Comparison of ENCODE assay signal across 14 cellular contexts in genomic region chr7:1103789-1104513, GRCh38. TPM values are rescaled to one million over a fixed set of nuclear protein-coding genes. Genes with fewer than 3 reads are reported as not detected.
DNase-seq lines count a peak whose midpoint lies in the region; ATAC-seq and TF ChIP-seq lines count a peak whose summit lies in the region.
"Had no signal": no experiment of that assay in that cellular context is flagged by ENCODE, and none has a peak within 500 bp of the region (broad histone marks: within the 10 kb centered on the region; RNA-seq: fewer than 3 reads in every experiment).

No MANE protein-coding gene starts in this region.

- peak overlapping the region; percentile 55 for H3K27ac Mint-ChIP-seq in T-helper 1 cell treated with Interleukin-12 subunit alpha and Interleukin-12 subunit beta and Interleukin-4 antibody, amounts not matched to agents 30 μg/mL and 1 μg/mL, for 36 hours

- H3K27ac ChIP-seq in caudate nucleus (ENCODE audit: low read depth, low read length) (peak overlapping the region; percentile 83), spleen (no peak overlapping the region)
- H3K27ac ChIP-seq: 22Rv1 had no signal

- no peaks in the 10 kb centered on the region for H3K36me3 Mint-ChIP-seq in T-helper 1 cell treated with Interleukin-12 subunit alpha and Interleukin-12 subunit beta and Interleukin-4 antibody, amounts not matched to agents 30 μg/mL and 1 μg/mL, for 36 hours (ENCODE audit: low read depth)

- peaks cover 0 to 4% (median 0%) of the 10 kb centered on the region in 7 donors for H3K27me3 ChIP-seq in spleen (replicated peaks in 1 of 7)

- no peak for TF ChIP-seq POLR2A in spleen (IDR thresholded peaks at IDR 0.05)

- no peak for TF ChIP-seq CTCF in spleen (IDR thresholded peaks at IDR 0.05 in 8 of 11, conservative IDR thresholded peaks at IDR 0.05 in 3 of 11)

- intact Hi-C loops in spleen (cut with DNase I; ENCODE audit: low total_unique reads), result no loop called here

- no peaks in the 10 kb centered on the region for H3K27me3 Mint-ChIP-seq in T-helper 1 cell treated with Interleukin-12 subunit alpha and Interleukin-12 subunit beta and Interleukin-4 antibody, amounts not matched to agents 30 μg/mL and 1 μg/mL, for 36 hours (ENCODE audit: low read depth)

- H3K36me3 ChIP-seq in spleen, result peaks cover 0 to 4% (median 0%) of the 10 kb centered on the region in 6 donors

- H3K4me3 ChIP-seq in spleen, result peak overlapping the region in 1 of 8 donors; percentile 50

- no peak overlapping the region for H3K4me3 Mint-ChIP-seq in T-helper 1 cell treated with Interleukin-12 subunit alpha and Interleukin-12 subunit beta and Interleukin-4 antibody, amounts not matched to agents 30 μg/mL and 1 μg/mL, for 36 hours

- no peaks in the 10 kb centered on the region for H3K9me3 Mint-ChIP-seq in T-helper 1 cell treated with Interleukin-12 subunit alpha and Interleukin-12 subunit beta and Interleukin-4 antibody, amounts not matched to agents 30 μg/mL and 1 μg/mL, for 36 hours

- no peak for DNase-seq in T-helper 1 cell
- DNase-seq in caudate nucleus (lab: John Stamatoyannopoulos, UW), result no peak
- DNase-seq in spleen, result peak; percentile 69
- DNase-seq in AG08396 (ENCODE audit: low spot score), result no peak
- no peak for DNase-seq in ureter (ENCODE audit: low spot score)
- DNase-seq in activated effector memory CD4-positive, alpha-beta T cell treated with anti-CD3 and anti-CD28 coated beads, Interleukin-2, amount 50 U/mL, for 16 hours, result no peak
- DNase-seq: aorta, NCI-H1436 treated with DMSO at 0.1 percent for 48 hours, NCI-H69, retina, substantia nigra had no signal

- H3K9me3 ChIP-seq in spleen, result no peaks in the 10 kb centered on the region

- WGBS in spleen, 5 donors, result 82 to 88% (median 87%) methylated on average over 17 to 21 of the region's 21 CpGs

- peak; percentile 5 for ATAC-seq in HG03066 (IDR thresholded peaks at IDR 0.05; ENCODE audit: low read depth, unreplicated experiment)

- peaks cover 10% of the 10 kb centered on the region for H3K4me1 Mint-ChIP-seq in T-helper 1 cell treated with Interleukin-12 subunit alpha and Interleukin-12 subunit beta and Interleukin-4 antibody, amounts not matched to agents 30 μg/mL and 1 μg/mL, for 36 hours (ENCODE audit: low read depth)

- peaks cover 0 to 38% (median 11%) of the 10 kb centered on the region in 6 donors for H3K4me1 ChIP-seq in spleen

RNA-seq across cellular contexts. Expression of gene GPER1, which starts 16.0 kb away (rescaled TPM):
- total RNA-seq in spleen (10 to 100 TPM in 1 of 7 donors, 1 to 10 TPM in 6; 3.0 to 14.2 (median 6.1) TPM), ureter (3.4 TPM)
- 1 to 10 TPM; 3.7 to 6.4 (median 3.9) TPM for polyA plus RNA-seq in spleen

RNA-seq across cellular contexts. Expression of gene ZFAND2A, which starts 56.0 kb away (rescaled TPM):
- total RNA-seq in spleen (10 to 100 TPM; 18.3 to 40.3 (median 22.9) TPM), ureter (16.6 TPM)
- 10 to 100 TPM; 31.4 to 41.7 (median 32.7) TPM for polyA plus RNA-seq in spleen

RNA-seq across cellular contexts. Expression of gene GPR146, which starts 59.6 kb away (rescaled TPM):
- 10 to 100 TPM in 5 of 7 donors, 1 to 10 TPM in 2; 7.1 to 19.2 (median 13.3) TPM for total RNA-seq in spleen
- 1 to 10 TPM; 3.9 to 7.3 (median 5.0) TPM for polyA plus RNA-seq in spleen
- total RNA-seq in ureter, result 8.7 TPM
